Comparison of ENCODE assay signal across 16 cellular contexts in genomic region chr1:42311897-42312296, GRCh38. TPM values are rescaled to one million over a fixed set of nuclear protein-coding genes. Genes with fewer than 3 reads are reported as not detected.
DNase-seq lines count a peak whose midpoint lies in the region; ATAC-seq, FAIRE-seq and TF ChIP-seq lines count a peak whose summit lies in the region.
"Had no signal": no experiment of that assay in that cellular context is flagged by ENCODE, and none has a peak within 500 bp of the region (broad histone marks: within the 10 kb centered on the region; RNA-seq: fewer than 3 reads in every experiment).

No MANE protein-coding gene starts in this region.

- no peak overlapping the region for H3K27ac ChIP-seq in K562 (ENCODE audit: extremely low read depth, low read depth, low read length)
- no peak overlapping the region for H3K27ac ChIP-seq in aorta (ENCODE audit: low read depth in 1 of 2, low read length in 2 of 2)

- TF ChIP-seq CTCF in K562 (IDR thresholded peaks at IDR 0.05 in 2 of 3, conservative IDR thresholded peaks at IDR 0.05 in 1 of 3; ENCODE audit: insufficient read depth in 2 of 3, low read depth in 1 of 3, low read length in 3 of 3) (no peak), type B pancreatic cell (conservative IDR thresholded peaks at IDR 0.05) (no peak)

- POLR2A ChIA-PET in activated CD4-positive, alpha-beta T cell treated with anti-CD3 and anti-CD28 coated beads for 36 hours (lab: Charles Lee): no interaction called here
- POLR2A ChIA-PET in K562 (lab: Yijun Ruan, JAX): no interaction called here

- no peaks in the 10 kb centered on the region for H3K9me3 ChIP-seq in K562 (replicated peaks; ENCODE audit: control insufficient read depth, insufficient read depth, low read depth, low read length)
- H3K9me3 ChIP-seq in aorta (ENCODE audit: control insufficient read depth, low read length): no peaks in the 10 kb centered on the region

- WGBS in K562 (ENCODE audit: insufficient coverage, low coverage, missing lambda C conversion rate): 72% methylated on average over 4 of the region's 4 CpGs
- WGBS in aorta, 2 donors: 93% methylated on average over 4 of the region's 4 CpGs

- no peaks in the 10 kb centered on the region for H3K27me3 ChIP-seq in K562 (ENCODE audit: control insufficient read depth in 2 of 2, insufficient read depth in 2 of 2, low read length in 2 of 2)
- no peaks in the 10 kb centered on the region for H3K27me3 ChIP-seq in aorta (ENCODE audit: control insufficient read depth in 1 of 2, insufficient read depth in 2 of 2, low read length in 1 of 2)

- ATAC-seq in activated CD4-positive, alpha-beta T cell treated with anti-CD3 and anti-CD28 coated beads for 36 hours: peak; percentile 42
- ATAC-seq in stimulated activated naive CD8-positive, alpha-beta T cell treated with anti-CD3 and anti-CD28 coated beads, Interleukin-15, Interleukin-2, amounts not matched to agents 100 U/mL and 50 U/mL, for 24 hours: peak; percentile 63
- no peak for ATAC-seq in stimulated activated naive CD8-positive, alpha-beta T cell treated with anti-CD3 and anti-CD28 coated beads, Interleukin-15, amount 100 ng/mL, for 72 hours
- no peak for ATAC-seq in K562
- no peak for ATAC-seq in aorta (ENCODE audit: low FRiP score)
- ATAC-seq: GM12878, GM23338 had no signal

- H3K4me1 ChIP-seq in K562 (replicated peaks in 1 of 2; ENCODE audit: control insufficient read depth in 2 of 2, insufficient read depth in 2 of 2, low read length in 2 of 2) (0 out of 5 replicates have a peak, but pooled peaks cover 0 to 3% of the 10 kb centered on the region in 2 experiments), aorta (ENCODE audit: control insufficient read depth in 1 of 2, insufficient read depth in 2 of 2, low read length in 2 of 2) (peaks cover 1 to 4% of the 10 kb centered on the region in 2 donors)

- H3K27me3 Mint-ChIP-seq in activated CD4-positive, alpha-beta T cell treated with anti-CD3 and anti-CD28 coated beads for 36 hours: no peaks in the 10 kb centered on the region
- no peaks in the 10 kb centered on the region for H3K27me3 Mint-ChIP-seq in stimulated activated naive CD8-positive, alpha-beta T cell treated with anti-CD3 and anti-CD28 coated beads, Interleukin-15, amount 100 ng/mL, for 72 hours
- H3K27me3 Mint-ChIP-seq in type B pancreatic cell: no peaks in the 10 kb centered on the region
- H3K27me3 Mint-ChIP-seq: CD4-positive, alpha-beta T cell had no signal

- H3K9me1 ChIP-seq in K562 (ENCODE audit: control insufficient read depth, insufficient read depth, low read length): no peaks in the 10 kb centered on the region

- H3K4me1 Mint-ChIP-seq in activated CD4-positive, alpha-beta T cell treated with anti-CD3 and anti-CD28 coated beads for 36 hours: peaks cover 71% of the 10 kb centered on the region
- H3K4me1 Mint-ChIP-seq in stimulated activated naive CD8-positive, alpha-beta T cell treated with anti-CD3 and anti-CD28 coated beads, Interleukin-15, amount 100 ng/mL, for 72 hours: peaks cover 56% of the 10 kb centered on the region
- H3K4me1 Mint-ChIP-seq in type B pancreatic cell (ENCODE audit: unreplicated experiment): peaks cover 43% of the 10 kb centered on the region

- BruUV-seq in K562 (replicated peaks; lab: Mats Ljungman, UMichigan): no TSS peak

- peaks cover 84% of the 10 kb centered on the region for H3K79me2 ChIP-seq in K562 (ENCODE audit: control insufficient read depth, insufficient read depth, low read length)

- no peak overlapping the region for H3K4me3 Mint-ChIP-seq in activated CD4-positive, alpha-beta T cell treated with anti-CD3 and anti-CD28 coated beads for 36 hours
- no peak overlapping the region for H3K4me3 Mint-ChIP-seq in stimulated activated naive CD8-positive, alpha-beta T cell treated with anti-CD3 and anti-CD28 coated beads, Interleukin-15, amount 100 ng/mL, for 72 hours
- no peak overlapping the region for H3K4me3 Mint-ChIP-seq in type B pancreatic cell
- H3K4me3 Mint-ChIP-seq: CD4-positive, alpha-beta T cell; GM23338 had no signal

- H3K9me3 Mint-ChIP-seq in activated CD4-positive, alpha-beta T cell treated with anti-CD3 and anti-CD28 coated beads for 36 hours (ENCODE audit: low read depth): no peaks in the 10 kb centered on the region
- no peaks in the 10 kb centered on the region for H3K9me3 Mint-ChIP-seq in stimulated activated naive CD8-positive, alpha-beta T cell treated with anti-CD3 and anti-CD28 coated beads, Interleukin-15, amount 100 ng/mL, for 72 hours
- H3K9me3 Mint-ChIP-seq in type B pancreatic cell: no peaks in the 10 kb centered on the region
- H3K9me3 Mint-ChIP-seq: CD4-positive, alpha-beta T cell; GM23338 had no signal

- no peak overlapping the region for H3K4me3 ChIP-seq in K562
- no peak overlapping the region for H3K4me3 ChIP-seq in aorta (ENCODE audit: low read length in 2 of 2)
- H3K4me3 ChIP-seq: GM12878, GM23338 had no signal

- intact Hi-C loops in activated CD4-positive, alpha-beta T cell treated with anti-CD3 and anti-CD28 coated beads for 36 hours (cut with DNase I, micrococcal nuclease): no loop called here
- intact Hi-C loops in K562 (cut with micrococcal nuclease) (no loop called here), aorta (cut with DNase I) (no loop called here)

- H3K9ac ChIP-seq in K562 (ENCODE audit: insufficient read depth in 1 of 2, low read depth in 2 of 2, low read length in 2 of 2): no peak overlapping the region

- TF ChIP-seq POLR2A in K562 (conservative IDR thresholded peaks at IDR 0.05): no peak

- TF ChIP-seq EP300 in K562 (IDR thresholded peaks at IDR 0.05; ENCODE audit: low read length): no peak

- H4K20me1 ChIP-seq in K562 (replicated peaks; ENCODE audit: control insufficient read depth, insufficient read depth, low read length): peaks cover 20% of the 10 kb centered on the region

- TF ChIP-seq RAD21 in K562 (CRISPR knock-in tag; conservative IDR thresholded peaks at IDR 0.05 in 1 of 2, IDR thresholded peaks at IDR 0.05 in 1 of 2): no peak

- H3K4me2 ChIP-seq in K562 (ENCODE audit: insufficient read depth, low read length): no peak overlapping the region
- H3K4me2 ChIP-seq: GM23338 had no signal

- CTCF ChIA-PET in activated CD4-positive, alpha-beta T cell treated with anti-CD3 and anti-CD28 coated beads for 36 hours (lab: Charles Lee): no interaction called here
- CTCF ChIA-PET in K562 (lab: Yijun Ruan, JAX; ENCODE audit: low intra/inter-chr PET ratio): no interaction called here

- no peak for FAIRE-seq in K562 (lab: Jason Lieb, UNC)

- no peak overlapping the region for H3K27ac Mint-ChIP-seq in activated CD4-positive, alpha-beta T cell treated with anti-CD3 and anti-CD28 coated beads for 36 hours
- H3K27ac Mint-ChIP-seq in stimulated activated naive CD8-positive, alpha-beta T cell treated with anti-CD3 and anti-CD28 coated beads, Interleukin-15, amount 100 ng/mL, for 72 hours: no peak overlapping the region
- H3K27ac Mint-ChIP-seq in type B pancreatic cell: peak overlapping the region; percentile 46
- H3K27ac Mint-ChIP-seq: CD4-positive, alpha-beta T cell had no signal

- peak; percentile 15 for DNase-seq in activated CD4-positive, alpha-beta T cell treated with anti-CD3 and anti-CD28 coated beads for 36 hours
- DNase-seq in activated CD4-positive, alpha-beta T cell treated with anti-CD3 and anti-CD28 coated beads for 4 hours: no peak
- DNase-seq in stimulated activated naive CD8-positive, alpha-beta T cell treated with anti-CD3 and anti-CD28 coated beads, Interleukin-15, Interleukin-2, amounts not matched to agents 100 U/mL and 50 U/mL, for 24 hours: no peak
- no peak for DNase-seq in stimulated activated naive CD8-positive, alpha-beta T cell treated with anti-CD3 and anti-CD28 coated beads, Interleukin-15, amount 100 ng/mL, for 72 hours
- DNase-seq in K562 (ENCODE audit: extremely low read depth in 1 of 4, low spot score in 3 of 4) (no peak), type B pancreatic cell (ENCODE audit: extremely low spot score, unreplicated experiment) (no peak), GDM1 (lab: John Stamatoyannopoulos, UW) (no peak), aorta (no peak)
- DNase-seq: 8988T; AML-193; Calu3; CD4-positive, alpha-beta T cell; DMS 273 treated with DMSO at 0.1 percent for 48 hours; H7 had no signal

- no peak overlapping the region for H2AFZ ChIP-seq in K562 (ENCODE audit: low read depth, low read length)
- H2AFZ ChIP-seq: GM23338 had no signal

- H3K36me3 Mint-ChIP-seq in activated CD4-positive, alpha-beta T cell treated with anti-CD3 and anti-CD28 coated beads for 36 hours (ENCODE audit: low read depth): peaks cover 20% of the 10 kb centered on the region
- peaks cover 25% of the 10 kb centered on the region for H3K36me3 Mint-ChIP-seq in type B pancreatic cell

- peaks cover 24% of the 10 kb centered on the region; the same call in 2 of the 3 replicates for H3K36me3 ChIP-seq in K562 (ENCODE audit: control insufficient read depth, insufficient read depth, low read length)
- H3K36me3 ChIP-seq in aorta (ENCODE audit: control insufficient read depth in 1 of 2, insufficient read depth in 2 of 2, low read length in 1 of 2): no peaks in the 10 kb centered on the region

- in situ Hi-C loops in K562 (cut with MboI): no loop called here

TF ChIP-seq in K562, 482 proteins besides CTCF, POLR2A, EP300 and RAD21 (continues in another document):
- no peak for TF ChIP-seq FOXA3 (CRISPR knock-in tag; conservative IDR thresholded peaks at IDR 0.05 in 1 of 2, IDR thresholded peaks at IDR 0.05 in 1 of 2)
- no peak for TF ChIP-seq POLR3A (IDR thresholded peaks at IDR 0.05; ENCODE audit: borderline replicate concordance, extremely low read depth, insufficient read depth, insufficient read length)

RNA-seq across cellular contexts. Expression of gene FOXJ3, which starts 23.1 kb away (rescaled TPM):
- total RNA-seq in activated CD4-positive, alpha-beta T cell treated with anti-CD3 and anti-CD28 coated beads for 36 hours: 10 to 100 TPM; 44.1 to 54.0 TPM
- 92.7 and 185 TPM in 2 replicates for total RNA-seq in K562 (2011; cell fraction: chromatin; rRNA removed; ENCODE audit: low replicate concordance)
- 21.8 and 39.1 TPM in 2 replicates for total RNA-seq in K562 (2011; cell fraction: nucleolus; rRNA removed)
- 57.1 and 84.1 TPM in 2 replicates for total RNA-seq in K562 (2011; cell fraction: nucleoplasm; rRNA removed)
- total RNA-seq in K562 (2014; rRNA removed) (17.9 and 19.3 TPM in 2 replicates), K562 (2014; rRNA removed; fragmentation: Illumina TruSeq; extraction: Trizol) (23.4 and 27.8 TPM in 2 replicates), K562 (2015; rRNA removed; fragmentation: Illumina TruSeq; extraction: Trizol) (22.0 and 23.5 TPM in 2 replicates), K562 (2021) (35.3 and 35.4 TPM in 2 replicates), type B pancreatic cell (ENCODE audit: low replicate concordance) (49.4 and 49.8 TPM in 2 replicates), aorta (10 to 100 TPM; 44.4 to 64.2 TPM)
- polyA plus RNA-seq in K562 (2011; rRNA removed) (30.5 and 60.5 TPM in 2 replicates), K562 (2014; fragmentation: Illumina TruSeq; extraction: Trizol) (27.7 and 34.6 TPM in 2 replicates), K562 (2014; fragmentation: Nextera tagmentation; extraction: Ambion mirVana) (10 to 100 TPM in 1 of 2 experiments, 1 to 10 TPM in 1; 8.7 to 13.1 TPM), K562 (2014; rRNA removed) (19.0 and 20.1 TPM in 2 replicates), aorta (10 to 100 TPM in 1 of 2 donors, 1 to 10 TPM in 1; 9.6 to 17.1 TPM)
- 29.6 and 38.3 TPM in 2 replicates for polyA plus RNA-seq in K562 (2011; cell fraction: cytosol; rRNA removed)
- 57.9 and 59.2 TPM in 2 replicates for polyA plus RNA-seq in K562 (2011; cell fraction: nucleus; rRNA removed)
- polyA plus RNA-seq in K562 (2012): 14.5 and 16.8 TPM in 2 replicates
- 70.3 and 80.2 TPM in 2 replicates for polyA minus RNA-seq in K562 (2011; rRNA and poly(A)+ RNA removed)
- 24.8 and 25.2 TPM in 2 replicates for polyA minus RNA-seq in K562 (2011; cell fraction: cytosol; rRNA and poly(A)+ RNA removed)
- 28.0 and 65.0 TPM in 2 replicates for polyA minus RNA-seq in K562 (2011; cell fraction: nucleus; rRNA and poly(A)+ RNA removed)

Comparison
In these comparisons a context has a peak if more than half of its experiments do, and no peak if none do; other contexts are left out.
1. ATAC-seq: peak in activated CD4-positive, alpha-beta T cell treated with anti-CD3 and anti-CD28 coated beads for 36 hours (single experiment) and stimulated activated naive CD8-positive, alpha-beta T cell treated with anti-CD3 and anti-CD28 coated beads, Interleukin-15, Interleukin-2, amounts not matched to agents 100 U/mL and 50 U/mL, for 24 hours (single experiment); none in stimulated activated naive CD8-positive, alpha-beta T cell treated with anti-CD3 and anti-CD28 coated beads, Interleukin-15, amount 100 ng/mL, for 72 hours (single experiment), K562 (single experiment) and aorta (single experiment).